In the genomic region with DNA sequence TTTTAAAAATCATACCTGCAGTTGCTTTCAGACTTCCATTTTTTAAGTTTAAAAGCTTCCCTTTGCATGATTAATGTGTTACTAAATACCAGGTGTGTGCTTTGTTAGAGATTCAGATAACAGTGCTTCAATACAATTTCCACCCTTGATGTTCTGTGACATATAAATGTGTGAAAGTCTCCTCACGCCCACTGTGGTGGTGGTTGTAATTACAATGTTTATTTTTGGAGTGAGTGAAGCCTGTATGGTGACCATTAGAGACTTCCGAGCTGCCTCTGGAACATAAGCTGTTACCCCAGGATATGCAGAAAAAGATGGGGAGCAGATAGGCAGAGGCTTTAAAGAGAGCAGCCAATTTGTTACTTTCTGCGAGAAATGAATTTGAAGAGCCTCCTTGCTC, we compare ENCODE assay signal across 19 cellular contexts. TPM values are rescaled to one million over a fixed set of nuclear protein-coding genes. Genes with fewer than 3 reads are reported as not detected.
"Had no signal": no experiment of that assay in that cellular context is flagged by ENCODE, and none has a peak within 500 bp of the region (broad histone marks: within the 10 kb centered on the region; RNA-seq: fewer than 3 reads in every experiment).

No MANE protein-coding gene starts in this region.

- H3K9me3 ChIP-seq: ascending aorta, esophagus squamous epithelium, left lung, prostate gland, transverse colon, vagina had no signal

- H3K27me3 ChIP-seq: ascending aorta, esophagus squamous epithelium, left lung, transverse colon, vagina had no signal

- H3K36me3 ChIP-seq: ascending aorta, esophagus squamous epithelium, left lung, prostate gland, transverse colon, vagina had no signal

- H3K4me3 ChIP-seq: ascending aorta, esophagus squamous epithelium, left lung, prostate gland, skin epidermis, transverse colon, vagina had no signal

- H3K27ac Mint-ChIP-seq: activated naive CD4-positive, alpha-beta T cell treated with anti-CD3 and anti-CD28 coated beads, Interleukin-2, amount 10 ng/mL, durations not matched to agents 7 days and 5 days; activated T-helper 17 cell treated with anti-CD3 and anti-CD28 coated beads, Interleukin-2, amount 50 U/mL, for 72 hours; natural killer cell treated with Interleukin-12 subunit alpha and Interleukin-12 subunit beta and Interleukin-15 and Interleukin-18, amount 100 ng/mL, for 72 hours had no signal

- H3K4me3 Mint-ChIP-seq: activated naive CD4-positive, alpha-beta T cell treated with anti-CD3 and anti-CD28 coated beads, Interleukin-2, amount 10 ng/mL, durations not matched to agents 7 days and 5 days; activated T-helper 17 cell treated with anti-CD3 and anti-CD28 coated beads, Interleukin-2, amount 50 U/mL, for 72 hours; natural killer cell treated with Interleukin-12 subunit alpha and Interleukin-12 subunit beta and Interleukin-15 and Interleukin-18, amount 100 ng/mL, for 72 hours had no signal

- H3K36me3 Mint-ChIP-seq: activated naive CD4-positive, alpha-beta T cell treated with anti-CD3 and anti-CD28 coated beads, Interleukin-2, amount 10 ng/mL, durations not matched to agents 7 days and 5 days; natural killer cell treated with Interleukin-12 subunit alpha and Interleukin-12 subunit beta and Interleukin-15 and Interleukin-18, amount 100 ng/mL, for 72 hours had no signal

- H3K27me3 Mint-ChIP-seq: activated naive CD4-positive, alpha-beta T cell treated with anti-CD3 and anti-CD28 coated beads, Interleukin-2, amount 10 ng/mL, durations not matched to agents 7 days and 5 days; natural killer cell treated with Interleukin-12 subunit alpha and Interleukin-12 subunit beta and Interleukin-15 and Interleukin-18, amount 100 ng/mL, for 72 hours had no signal

- H3K4me1 ChIP-seq: ascending aorta had no signal

- H3K27ac ChIP-seq: ascending aorta, left lung, prostate gland, skin epidermis, vagina had no signal

- H3K4me1 Mint-ChIP-seq: activated naive CD4-positive, alpha-beta T cell treated with anti-CD3 and anti-CD28 coated beads, Interleukin-2, amount 10 ng/mL, durations not matched to agents 7 days and 5 days; activated T-helper 17 cell treated with anti-CD3 and anti-CD28 coated beads, Interleukin-2, amount 50 U/mL, for 72 hours had no signal

- H3K9me3 Mint-ChIP-seq: activated naive CD4-positive, alpha-beta T cell treated with anti-CD3 and anti-CD28 coated beads, Interleukin-2, amount 10 ng/mL, durations not matched to agents 7 days and 5 days; activated T-helper 17 cell treated with anti-CD3 and anti-CD28 coated beads, Interleukin-2, amount 50 U/mL, for 72 hours; natural killer cell treated with Interleukin-12 subunit alpha and Interleukin-12 subunit beta and Interleukin-15 and Interleukin-18, amount 100 ng/mL, for 72 hours had no signal

- DNase-seq: activated CD4-positive, alpha-beta T cell treated with anti-CD3 and anti-CD28 coated beads, Interleukin-2, amount 50 U/mL, for 1 hour; activated CD8-positive, alpha-beta memory T cell treated with anti-CD3 and anti-CD28 coated beads for 24 hours; activated naive CD4-positive, alpha-beta T cell treated with anti-CD3 and anti-CD28 coated beads, Interleukin-2, amount 10 ng/mL, durations not matched to agents 7 days and 5 days; esophagus squamous epithelium; hypothalamus; kidney; nucleus accumbens; right cardiac atrium; stimulated activated CD4-positive, alpha-beta T cell treated with anti-CD3 and anti-CD28 coated beads, Interleukin-4, amount 100 ng/mL, for 24 hours; stimulated activated naive CD4-positive, alpha-beta T cell treated with Interleukin-2 at 50 U/mL for 16 hours had no signal

- ATAC-seq: activated CD4-positive, CD25-positive, alpha-beta regulatory T cell treated with anti-CD3 and anti-CD28 coated beads, Interleukin-2, amount 50 U/mL, for 24 hours; activated T-helper 17 cell treated with anti-CD3 and anti-CD28 coated beads, Interleukin-2, amount 50 U/mL, for 72 hours; natural killer cell treated with Interleukin-12 subunit alpha and Interleukin-12 subunit beta and Interleukin-15 and Interleukin-18, amount 100 ng/mL, for 72 hours had no signal

RNA-seq across cellular contexts. Expression of a gene that starts 57.2 kb away (rescaled TPM):
- total RNA-seq: activated T-helper 17 cell treated with anti-CD3 and anti-CD28 coated beads, Interleukin-2, amount 50 U/mL, for 72 hours; natural killer cell treated with Interleukin-12 subunit alpha and Interleukin-12 subunit beta and Interleukin-15 and Interleukin-18, amount 100 ng/mL, for 72 hours had no signal
